36 cellular contexts compared by ENCODE assay signal in genomic region chr7:138402749-138403148, GRCh38. TPM values are rescaled to one million over a fixed set of nuclear protein-coding genes. Genes with fewer than 3 reads are reported as not detected.
A peak's percentile ranks its signal among the peaks of the same experiment; 100 is the strongest.
DNase-seq lines count a peak whose midpoint lies in the region; ATAC-seq, FAIRE-seq and TF ChIP-seq lines count a peak whose summit lies in the region.
"Had no signal": no experiment of that assay in that cellular context is flagged by ENCODE, and none has a peak within 500 bp of the region (broad histone marks: within the 10 kb centered on the region; RNA-seq: fewer than 3 reads in every experiment).

No MANE protein-coding gene starts in this region.

- H3K4me3 Mint-ChIP-seq in GM23338 (no peak overlapping the region), type B pancreatic cell (no peak overlapping the region)
- H3K4me3 Mint-ChIP-seq: B cell; CD14-positive monocyte; CD4-positive, alpha-beta memory T cell; CD4-positive, alpha-beta T cell; CD4-positive, CD25-positive, alpha-beta regulatory T cell; CD8-positive, alpha-beta memory T cell; CD8-positive, alpha-beta T cell had no signal

- H3K27me3 Mint-ChIP-seq in GM23338 (ENCODE audit: insufficient read depth, low read depth, poor library complexity): peaks cover 2% of the 10 kb centered on the region
- H3K27me3 Mint-ChIP-seq in type B pancreatic cell: no peaks in the 10 kb centered on the region
- H3K27me3 Mint-ChIP-seq: B cell; CD4-positive, alpha-beta memory T cell; CD4-positive, alpha-beta T cell; CD4-positive, CD25-positive, alpha-beta regulatory T cell; CD8-positive, alpha-beta memory T cell had no signal

- H3K9me2 ChIP-seq in GM23338 (ENCODE audit: insufficient read depth): no peaks in the 10 kb centered on the region

- TF ChIP-seq EP300 in HepG2 (IDR thresholded peaks at IDR 0.05; ENCODE audit: low read depth in 2 of 2, low read length in 2 of 2) (no peak), HepG2 (CRISPR knock-in tag; IDR thresholded peaks at IDR 0.05; ENCODE audit: borderline replicate concordance) (no peak), K562 (IDR thresholded peaks at IDR 0.05; ENCODE audit: low read length) (no peak)

- ATAC-seq in HepG2 (no peak), right lobe of liver (no peak), GM23338 (no peak), K562 (no peak), HG03135 (IDR thresholded peaks at IDR 0.05; ENCODE audit: unreplicated experiment) (no peak), lower lobe of right lung (no peak)
- ATAC-seq: A549; CD8-positive, alpha-beta T cell had no signal

- H2AFZ ChIP-seq in HepG2 (ENCODE audit: low read length): no peak overlapping the region
- peak overlapping the region; percentile 74; the same call in 1 of the 2 replicates for H2AFZ ChIP-seq in GM23338
- H2AFZ ChIP-seq in K562 (ENCODE audit: low read depth, low read length): no peak overlapping the region

- H3K27ac Mint-ChIP-seq in GM23338 (no peak overlapping the region), type B pancreatic cell (peak overlapping the region; percentile 88)
- H3K27ac Mint-ChIP-seq: B cell; CD14-positive monocyte; CD4-positive, alpha-beta memory T cell; CD4-positive, alpha-beta T cell; CD4-positive, CD25-positive, alpha-beta regulatory T cell; CD8-positive, alpha-beta memory T cell; CD8-positive, alpha-beta T cell had no signal

- FAIRE-seq in HepG2 (lab: Jason Lieb, UNC): no peak
- no peak for FAIRE-seq in K562 (lab: Jason Lieb, UNC)
- FAIRE-seq: A204.1, A549, D721Med had no signal

- peaks cover 8% of the 10 kb centered on the region; the same call in 2 of the 3 replicates for H3K36me3 Mint-ChIP-seq in GM23338 (ENCODE audit: low read depth)
- peaks cover 12% of the 10 kb centered on the region for H3K36me3 Mint-ChIP-seq in type B pancreatic cell
- H3K36me3 Mint-ChIP-seq: CD4-positive, alpha-beta memory T cell; CD4-positive, CD25-positive, alpha-beta regulatory T cell; CD8-positive, alpha-beta memory T cell; CD8-positive, alpha-beta T cell had no signal

- H3K79me2 ChIP-seq in HepG2 (ENCODE audit: insufficient read depth, low read length) (no peaks in the 10 kb centered on the region), GM23338 (replicated peaks; ENCODE audit: insufficient read depth) (no peaks in the 10 kb centered on the region), K562 (ENCODE audit: control insufficient read depth, insufficient read depth, low read length) (no peaks in the 10 kb centered on the region)

- H3K9me3 ChIP-seq in HepG2 (ENCODE audit: low read length): no peaks in the 10 kb centered on the region
- no peaks in the 10 kb centered on the region for H3K9me3 ChIP-seq in right lobe of liver
- 0 out of 2 replicates have a peak, but pooled peaks cover 2% of the 10 kb centered on the region for H3K9me3 ChIP-seq in K562 (replicated peaks; ENCODE audit: control insufficient read depth, insufficient read depth, low read depth, low read length)
- H3K9me3 ChIP-seq in lower lobe of right lung: no peaks in the 10 kb centered on the region
- H3K9me3 ChIP-seq: A549; BE2C; BLaER1; BLaER1 treated with 17β-estradiol and CSF1 and Interleukin-3, amounts not matched to agents 10 nM and 100 nM had no signal

- H3K9me3 Mint-ChIP-seq in GM23338 (peaks cover 4% of the 10 kb centered on the region; the same call in 2 of the 3 replicates), type B pancreatic cell (peaks cover 11% of the 10 kb centered on the region)
- H3K9me3 Mint-ChIP-seq: CD4-positive, alpha-beta T cell; CD8-positive, alpha-beta memory T cell; CD8-positive, alpha-beta T cell had no signal

- peaks cover 33% of the 10 kb centered on the region for H3K4me1 ChIP-seq in HepG2 (ENCODE audit: insufficient read depth, low read length)
- H3K4me1 ChIP-seq in right lobe of liver: no peaks in the 10 kb centered on the region
- no peaks in the 10 kb centered on the region for H3K4me1 ChIP-seq in GM23338 (ENCODE audit: insufficient read depth)
- H3K4me1 ChIP-seq in K562 (replicated peaks in 1 of 2; ENCODE audit: control insufficient read depth in 2 of 2, insufficient read depth in 2 of 2, low read length in 2 of 2): peaks cover 0 to 7% of the 10 kb centered on the region in 2 experiments; a peak in 2 of 5 replicates
- no peaks in the 10 kb centered on the region for H3K4me1 ChIP-seq in lower lobe of right lung
- H3K4me1 ChIP-seq: A549, BE2C, Caco-2 had no signal

- TF ChIP-seq RAD21 in HepG2 (CRISPR knock-in tag; IDR thresholded peaks at IDR 0.05) (no peak), K562 (CRISPR knock-in tag; conservative IDR thresholded peaks at IDR 0.05 in 1 of 2, IDR thresholded peaks at IDR 0.05 in 1 of 2) (no peak)

- H3K4me2 ChIP-seq in HepG2 (ENCODE audit: low read depth, low read length) (no peak overlapping the region), GM23338 (no peak overlapping the region), K562 (ENCODE audit: insufficient read depth, low read length) (no peak overlapping the region)
- H3K4me2 ChIP-seq: A549; BLaER1; BLaER1 treated with 17β-estradiol and CSF1 and Interleukin-3, amounts not matched to agents 10 nM and 100 nM had no signal

- TF ChIP-seq CTCF in HepG2 (CRISPR knock-in tag; IDR thresholded peaks at IDR 0.05) (no peak), right lobe of liver (IDR thresholded peaks at IDR 0.05) (no peak), GM23338 (conservative IDR thresholded peaks at IDR 0.05; ENCODE audit: low read depth in 2 of 2) (no peak), K562 (IDR thresholded peaks at IDR 0.05 in 2 of 3, conservative IDR thresholded peaks at IDR 0.05 in 1 of 3; ENCODE audit: insufficient read depth in 2 of 3, low read depth in 1 of 3, low read length in 3 of 3) (no peak), type B pancreatic cell (conservative IDR thresholded peaks at IDR 0.05) (no peak), foreskin fibroblast (IDR thresholded peaks at IDR 0.05; ENCODE audit: low read depth, low read length) (no peak), lower lobe of right lung (IDR thresholded peaks at IDR 0.05) (no peak)

- no peaks in the 10 kb centered on the region for H3K9me1 ChIP-seq in K562 (ENCODE audit: control insufficient read depth, insufficient read depth, low read length)

- in situ Hi-C loops in HepG2 (cut with HindIII; ENCODE audit: extremely low pct_ligation_motif_present, low pct_unique_long_range_greater_than_20kb) (no loop called here), K562 (cut with MboI) (no loop called here)

- H3K9ac ChIP-seq in HepG2 (ENCODE audit: insufficient read depth, low read depth, low read length): no peak overlapping the region
- no peak overlapping the region for H3K9ac ChIP-seq in K562 (ENCODE audit: insufficient read depth in 1 of 2, low read depth in 2 of 2, low read length in 2 of 2)
- H3K9ac ChIP-seq: BLaER1; BLaER1 treated with 17β-estradiol and CSF1 and Interleukin-3, amounts not matched to agents 10 nM and 100 nM had no signal

- H3K27me3 ChIP-seq in HepG2 (ENCODE audit: control insufficient read depth in 1 of 2, insufficient read depth in 2 of 2, low read length in 2 of 2) (no peaks in the 10 kb centered on the region), right lobe of liver (no peaks in the 10 kb centered on the region), GM23338 (ENCODE audit: insufficient read depth) (no peaks in the 10 kb centered on the region), K562 (ENCODE audit: control insufficient read depth in 2 of 2, insufficient read depth in 2 of 2, low read length in 2 of 2) (no peaks in the 10 kb centered on the region), lower lobe of right lung (ENCODE audit: low read depth) (no peaks in the 10 kb centered on the region)
- H3K27me3 ChIP-seq: BE2C; BLaER1; BLaER1 treated with 17β-estradiol and CSF1 and Interleukin-3, amounts not matched to agents 10 nM and 100 nM had no signal

- H3K27ac ChIP-seq in HepG2 (ENCODE audit: extremely low read length, insufficient read depth, low read length) (no peak overlapping the region), right lobe of liver (no peak overlapping the region), GM23338 (ENCODE audit: low read depth) (no peak overlapping the region), K562 (ENCODE audit: extremely low read depth, low read depth, low read length) (no peak overlapping the region), lower lobe of right lung (no peak overlapping the region)
- H3K27ac ChIP-seq: 22Rv1; A549; BLaER1; BLaER1 treated with 17β-estradiol and CSF1 and Interleukin-3, amounts not matched to agents 10 nM and 100 nM; C4-2B had no signal

- intact Hi-C loops in HepG2 (cut with micrococcal nuclease; ENCODE audit: unreplicated experiment): no loop called here
- intact Hi-C loops in right lobe of liver (cut with DNase I): no loop called here
- intact Hi-C loops in K562 (cut with micrococcal nuclease): no loop called here
- intact Hi-C loops in lower lobe of right lung (cut with DNase I): no loop called here

- WGBS in HepG2 (ENCODE audit: low lambda C conversion rate): 100% methylated on average over 1 of the region's 1 CpG
- WGBS in right lobe of liver (ENCODE audit: insufficient coverage, low coverage, low lambda C conversion rate, missing lambda C conversion rate): 86% methylated on average over 1 of the region's 1 CpG
- WGBS in K562 (ENCODE audit: insufficient coverage, low coverage, missing lambda C conversion rate): no CpG with 5 or more reads among the region's 1 CpG

- H3K4me1 Mint-ChIP-seq in GM23338: no peaks in the 10 kb centered on the region
- no peaks in the 10 kb centered on the region for H3K4me1 Mint-ChIP-seq in type B pancreatic cell (ENCODE audit: unreplicated experiment)
- H3K4me1 Mint-ChIP-seq: B cell; CD4-positive, CD25-positive, alpha-beta regulatory T cell; CD8-positive, alpha-beta memory T cell had no signal

- BruUV-seq in HepG2 (replicated peaks; lab: Mats Ljungman, UMichigan): no TSS peak
- no TSS peak for BruUV-seq in K562 (replicated peaks; lab: Mats Ljungman, UMichigan)

- H3K36me3 ChIP-seq in HepG2 (replicated peaks in 1 of 2; ENCODE audit: control insufficient read depth in 1 of 2, insufficient read depth in 2 of 2, low read length in 2 of 2): no peaks in the 10 kb centered on the region
- no peaks in the 10 kb centered on the region for H3K36me3 ChIP-seq in right lobe of liver
- no peaks in the 10 kb centered on the region for H3K36me3 ChIP-seq in GM23338 (ENCODE audit: insufficient read depth)
- no peaks in the 10 kb centered on the region for H3K36me3 ChIP-seq in K562 (ENCODE audit: control insufficient read depth, insufficient read depth, low read length)
- H3K36me3 ChIP-seq in lower lobe of right lung: no peaks in the 10 kb centered on the region
- H3K36me3 ChIP-seq: BE2C; BLaER1; BLaER1 treated with 17β-estradiol and CSF1 and Interleukin-3, amounts not matched to agents 10 nM and 100 nM had no signal

- TF ChIP-seq POLR2A in HepG2 (IDR thresholded peaks at IDR 0.05; ENCODE audit: insufficient read depth in 1 of 2, low read depth in 2 of 2, low read length in 2 of 2): no peak
- no peak for TF ChIP-seq POLR2A in right lobe of liver (IDR thresholded peaks at IDR 0.05)
- no peak for TF ChIP-seq POLR2A in K562 (conservative IDR thresholded peaks at IDR 0.05)

- DNase-seq in HepG2 (ENCODE audit: low spot score) (no peak), right lobe of liver (no peak), GM23338 (ENCODE audit: low spot score) (no peak), K562 (ENCODE audit: extremely low read depth in 1 of 4, low spot score in 3 of 4) (no peak), type B pancreatic cell (ENCODE audit: extremely low spot score, unreplicated experiment) (no peak), foreskin fibroblast (no peak), lower lobe of right lung (no peak)
- DNase-seq: 8988T; ACHN; AML-193; BE2C; C1 segment of cervical spinal cord; Caco-2; Calu3; CD4-positive, alpha-beta memory T cell; CD4-positive, alpha-beta T cell; CD4-positive, CD25-positive, alpha-beta regulatory T cell; CD8-positive, alpha-beta memory T cell; CD8-positive, alpha-beta T cell; COR-L47; DMS 273 treated with DMSO at 0.1 percent for 48 hours; DMS153; DMS79; DMS79 treated with DMSO at 0.1 percent for 48 hours; DND-41; EL had no signal

- H3K4me3 ChIP-seq in HepG2 (replicated peaks in 1 of 3; ENCODE audit: insufficient read depth in 1 of 3, low read depth in 2 of 3, low read length in 3 of 3) (no peak overlapping the region), right lobe of liver (no peak overlapping the region), GM23338 (no peak overlapping the region), K562 (no peak overlapping the region), foreskin fibroblast (ENCODE audit: low read depth in 1 of 2, low read length in 2 of 2) (no peak overlapping the region), lower lobe of right lung (no peak overlapping the region)
- H3K4me3 ChIP-seq: A549; BLaER1; BLaER1 treated with 17β-estradiol and CSF1 and Interleukin-3, amounts not matched to agents 10 nM and 100 nM had no signal

- H4K20me1 ChIP-seq in HepG2 (ENCODE audit: insufficient read depth, low read length) (no peaks in the 10 kb centered on the region), GM23338 (replicated peaks; ENCODE audit: insufficient read depth) (no peaks in the 10 kb centered on the region), K562 (replicated peaks; ENCODE audit: control insufficient read depth, insufficient read depth, low read length) (no peaks in the 10 kb centered on the region)
- H4K20me1 ChIP-seq: BLaER1; BLaER1 treated with 17β-estradiol and CSF1 and Interleukin-3, amounts not matched to agents 10 nM and 100 nM had no signal

- POLR2A ChIA-PET in HepG2 (lab: Yijun Ruan, JAX): interaction anchor here (1.7 kb wide), 1 partner anchor 50 kb away, joined by 4 read pairs; no protein-coding TSS in a partner anchor
- POLR2A ChIA-PET in K562 (lab: Yijun Ruan, JAX): interaction anchor here (0.6 kb wide), 1 partner anchor 228 kb away, joined by 3 read pairs; no protein-coding TSS in a partner anchor

- CTCF ChIA-PET in HepG2 (lab: Yijun Ruan, JAX; ENCODE audit: low intra/inter-chr PET ratio, low total read pairs): no interaction called here
- CTCF ChIA-PET in K562 (lab: Yijun Ruan, JAX; ENCODE audit: low intra/inter-chr PET ratio): no interaction called here

- no peaks in the 10 kb centered on the region for H3F3A ChIP-seq in GM23338 (replicated peaks; ENCODE audit: low read depth)

RNA-seq across cellular contexts. Expression of gene TRIM24, which starts 57.3 kb away (rescaled TPM):
- total RNA-seq in HepG2 (2016; rRNA removed; fragmentation: Illumina TruSeq; extraction: Trizol) (106 and 118 TPM in 2 replicates), right lobe of liver (10 to 100 TPM; 14.5 to 18.9 (median 16.5) TPM), K562 (2014; rRNA removed) (33.3 and 37.1 TPM in 2 replicates), K562 (2014; rRNA removed; fragmentation: Illumina TruSeq; extraction: Trizol) (40.2 and 46.5 TPM in 2 replicates), K562 (2015; rRNA removed; fragmentation: Illumina TruSeq; extraction: Trizol) (52.4 and 56.4 TPM in 2 replicates), K562 (2021) (55.8 and 62.8 TPM in 2 replicates), type B pancreatic cell (ENCODE audit: low replicate concordance) (64.7 and 66.8 TPM in 2 replicates), lower lobe of right lung (25.8 TPM)
- total RNA-seq in HepG2 (2016; cell fraction: cytosol; rRNA removed; fragmentation: Illumina TruSeq; extraction: Trizol; ENCODE audit: low read depth): 122 and 139 TPM in 2 replicates
- total RNA-seq in HepG2 (2016; cell fraction: insoluble cytoplasmic fraction; rRNA removed; fragmentation: Illumina TruSeq; extraction: Trizol): 99.4 and 119 TPM in 2 replicates
- total RNA-seq in HepG2 (2016; cell fraction: membrane; rRNA removed; fragmentation: Illumina TruSeq; extraction: Trizol): 66.5 and 76.0 TPM in 2 replicates
- total RNA-seq in HepG2 (2016; cell fraction: nucleus; rRNA removed; fragmentation: Illumina TruSeq; extraction: Trizol): 103 and 118 TPM in 2 replicates
- polyA plus RNA-seq in HepG2 (2011; rRNA removed) (70.3 and 100 TPM in 2 replicates), GM23338 (2016; fragmentation: Nextera tagmentation; extraction: Ambion mirVana) (61.2 and 67.0 TPM in 2 replicates), K562 (2011; rRNA removed) (61.7 and 66.9 TPM in 2 replicates), K562 (2014; fragmentation: Illumina TruSeq; extraction: Trizol) (61.5 and 74.0 TPM in 2 replicates), K562 (2014; fragmentation: Nextera tagmentation; extraction: Ambion mirVana) (10 to 100 TPM; 13.4 to 15.1 TPM), K562 (2014; rRNA removed) (40.2 and 41.7 TPM in 2 replicates)
- polyA plus RNA-seq in HepG2 (2011; cell fraction: cytosol; rRNA removed): 34.7 and 45.8 TPM in 2 replicates
- 47.7 and 50.1 TPM in 2 replicates for polyA plus RNA-seq in HepG2 (2011; cell fraction: nucleus; rRNA removed)
- 45.5 and 53.7 TPM in 2 replicates for polyA plus RNA-seq in HepG2 (2012)
- polyA plus RNA-seq in HepG2 (2016; cell fraction: cytosol; fragmentation: Illumina TruSeq; extraction: Trizol; ENCODE audit: low read depth): 3.2 and 3.5 TPM in 2 replicates
- polyA plus RNA-seq in HepG2 (2016; cell fraction: insoluble cytoplasmic fraction; fragmentation: Illumina TruSeq; extraction: Trizol; ENCODE audit: low read depth): 140 and 150 TPM in 2 replicates
- polyA plus RNA-seq in HepG2 (2016; cell fraction: membrane; fragmentation: Illumina TruSeq; extraction: Trizol; ENCODE audit: low read depth): 12.3 and 15.0 TPM in 2 replicates
- polyA plus RNA-seq in HepG2 (2016; cell fraction: nucleus; fragmentation: Illumina TruSeq; extraction: Trizol; ENCODE audit: insufficient read depth, low read depth): 118 and 128 TPM in 2 replicates
- 19.6 and 88.1 TPM in 2 replicates for polyA minus RNA-seq in HepG2 (2011; rRNA and poly(A)+ RNA removed; ENCODE audit: low replicate concordance)
- polyA minus RNA-seq in HepG2 (2011; cell fraction: cytosol; rRNA and poly(A)+ RNA removed): 86.8 and 89.8 TPM in 2 replicates
- 194 and 209 TPM in 2 replicates for polyA minus RNA-seq in HepG2 (2011; cell fraction: nucleus; rRNA and poly(A)+ RNA removed)
- total RNA-seq in GM23338 (2014; rRNA removed; shearing (Covaris generic)): 120 and 126 TPM in 2 replicates
- 47.4 and 128 TPM in 2 replicates for total RNA-seq in K562 (2011; cell fraction: chromatin; rRNA removed; ENCODE audit: low replicate concordance)
- 23.3 and 24.7 TPM in 2 replicates for total RNA-seq in K562 (2011; cell fraction: nucleolus; rRNA removed)
- 54.0 and 95.2 TPM in 2 replicates for total RNA-seq in K562 (2011; cell fraction: nucleoplasm; rRNA removed)
- 28.4 and 38.1 TPM in 2 replicates for polyA plus RNA-seq in K562 (2011; cell fraction: cytosol; rRNA removed)
- polyA plus RNA-seq in K562 (2011; cell fraction: nucleus; rRNA removed): 36.0 and 50.5 TPM in 2 replicates
- polyA plus RNA-seq in K562 (2012): 40.9 and 42.4 TPM in 2 replicates
- 101 and 125 TPM in 2 replicates for polyA minus RNA-seq in K562 (2011; rRNA and poly(A)+ RNA removed)
- 40.7 and 48.4 TPM in 2 replicates for polyA minus RNA-seq in K562 (2011; cell fraction: cytosol; rRNA and poly(A)+ RNA removed)
- 36.4 and 60.5 TPM in 2 replicates for polyA minus RNA-seq in K562 (2011; cell fraction: nucleus; rRNA and poly(A)+ RNA removed)

Comparison
In these comparisons a context has a peak if more than half of its experiments do, and no peak if none do; other contexts are left out.
1. Of the 241 proteins assayed by ChIP-seq in both HepG2 and K562: peak only in HepG2: none; only in K562: PCBP1 and PCBP2; in both: HNRNPK; in neither: 238.